ENCODE assay signal across 28 cellular contexts in genomic region chrX:96729053-96729452, GRCh38.
"Had no signal": no experiment of that assay in that cellular context is flagged by ENCODE, and none has a peak within 500 bp of the region (broad histone marks: within the 10 kb centered on the region; RNA-seq: fewer than 3 reads in every experiment).

No MANE protein-coding gene starts in this region.

- DNase-seq: cortex of kidney; dorsolateral prefrontal cortex; effector CD4-positive, alpha-beta T cell; erythroblast; esophagus squamous epithelium; foreskin melanocyte; hypothalamus; kidney; mucosa of descending colon; naive B cell; right lobe of liver; small intestine; stimulated activated CD4-positive, alpha-beta T cell treated with anti-CD3 and anti-CD28 coated beads, Interleukin-15, amount 100 ng/mL, for 24 hours; stimulated activated CD4-positive, alpha-beta T cell treated with anti-CD3 and anti-CD28 coated beads, Interleukin-2, amount 100 ng/mL, for 48 hours; stimulated activated naive B cell treated with anti-CD40 and anti-IgM and Interleukin-4, amounts not matched to agents 10 μg/mL and 1 μg/mL and 100 μg/mL, for 72 hours; transverse colon; upper lobe of right lung; uterus had no signal

- H3K4me3 ChIP-seq: dorsolateral prefrontal cortex, esophagus squamous epithelium, lung, mucosa of descending colon, right lobe of liver, thoracic aorta, transverse colon, upper lobe of right lung, uterus had no signal

- H3K27me3 ChIP-seq: esophagus squamous epithelium, neutrophil, right lobe of liver, transverse colon, upper lobe of right lung, uterus had no signal

- H3K36me3 Mint-ChIP-seq: mesothelial cell of epicardium; naive B cell; natural killer cell treated with Interleukin-12 subunit alpha and Interleukin-12 subunit beta and Interleukin-15 and Interleukin-18, amount 100 ng/mL, for 72 hours; stimulated activated naive B cell treated with anti-CD40 and anti-IgM and Interleukin-4, amounts not matched to agents 10 μg/mL and 1 μg/mL and 100 μg/mL, for 72 hours had no signal

- H3K27ac ChIP-seq: dorsolateral prefrontal cortex, esophagus squamous epithelium, neutrophil, parathyroid adenoma, thoracic aorta, transverse colon, upper lobe of right lung, uterus had no signal

- H3K9ac ChIP-seq: parathyroid adenoma had no signal

- H3K27ac Mint-ChIP-seq: memory B cell; mesothelial cell of epicardium; natural killer cell treated with Interleukin-12 subunit alpha and Interleukin-12 subunit beta and Interleukin-15 and Interleukin-18, amount 100 ng/mL, for 72 hours; progenitor cell of endocrine pancreas; stimulated activated naive B cell treated with anti-CD40 and anti-IgM and Interleukin-4, amounts not matched to agents 10 μg/mL and 1 μg/mL and 100 μg/mL, for 72 hours; stimulated activated naive CD8-positive, alpha-beta T cell treated with anti-CD3 and anti-CD28 coated beads, Interleukin-15, Interleukin-2, amounts not matched to agents 100 ng/mL and 50 ng/mL, for 24 hours had no signal

- H3K4me3 Mint-ChIP-seq: memory B cell; mesothelial cell of epicardium; naive B cell; natural killer cell treated with Interleukin-12 subunit alpha and Interleukin-12 subunit beta and Interleukin-15 and Interleukin-18, amount 100 ng/mL, for 72 hours; neural crest cell; stimulated activated naive B cell treated with anti-CD40 and anti-IgM and Interleukin-4, amounts not matched to agents 10 μg/mL and 1 μg/mL and 100 μg/mL, for 72 hours; stimulated activated naive CD8-positive, alpha-beta T cell treated with anti-CD3 and anti-CD28 coated beads, Interleukin-15, Interleukin-2, amounts not matched to agents 100 ng/mL and 50 ng/mL, for 24 hours had no signal

- H3K4me1 ChIP-seq: esophagus squamous epithelium, parathyroid adenoma, right lobe of liver, transverse colon, upper lobe of right lung, uterus had no signal

- ATAC-seq: mucosa of descending colon; natural killer cell treated with Interleukin-12 subunit alpha and Interleukin-12 subunit beta and Interleukin-15 and Interleukin-18, amount 100 ng/mL, for 72 hours; stimulated activated naive B cell treated with anti-CD40 and anti-IgM and Interleukin-4, amounts not matched to agents 10 μg/mL and 1 μg/mL and 100 μg/mL, for 72 hours; upper lobe of right lung had no signal

- H3K36me3 ChIP-seq: esophagus squamous epithelium, neutrophil, right lobe of liver, thoracic aorta, transverse colon, upper lobe of right lung, uterus had no signal

- H3K9me3 Mint-ChIP-seq: memory B cell; stimulated activated naive CD8-positive, alpha-beta T cell treated with anti-CD3 and anti-CD28 coated beads, Interleukin-15, Interleukin-2, amounts not matched to agents 100 ng/mL and 50 ng/mL, for 24 hours had no signal

- H3K27me3 Mint-ChIP-seq: memory B cell; naive B cell; natural killer cell treated with Interleukin-12 subunit alpha and Interleukin-12 subunit beta and Interleukin-15 and Interleukin-18, amount 100 ng/mL, for 72 hours; progenitor cell of endocrine pancreas; stimulated activated naive B cell treated with anti-CD40 and anti-IgM and Interleukin-4, amounts not matched to agents 10 μg/mL and 1 μg/mL and 100 μg/mL, for 72 hours; stimulated activated naive CD8-positive, alpha-beta T cell treated with anti-CD3 and anti-CD28 coated beads, Interleukin-15, Interleukin-2, amounts not matched to agents 100 ng/mL and 50 ng/mL, for 24 hours had no signal

- H3K4me1 Mint-ChIP-seq: mesothelial cell of epicardium, neural crest cell had no signal

- H3K9me3 ChIP-seq: esophagus squamous epithelium, mucosa of descending colon, neutrophil, right lobe of liver, thoracic aorta, transverse colon, upper lobe of right lung, uterus had no signal
